16 cellular contexts compared by ENCODE assay signal in the genomic region with DNA sequence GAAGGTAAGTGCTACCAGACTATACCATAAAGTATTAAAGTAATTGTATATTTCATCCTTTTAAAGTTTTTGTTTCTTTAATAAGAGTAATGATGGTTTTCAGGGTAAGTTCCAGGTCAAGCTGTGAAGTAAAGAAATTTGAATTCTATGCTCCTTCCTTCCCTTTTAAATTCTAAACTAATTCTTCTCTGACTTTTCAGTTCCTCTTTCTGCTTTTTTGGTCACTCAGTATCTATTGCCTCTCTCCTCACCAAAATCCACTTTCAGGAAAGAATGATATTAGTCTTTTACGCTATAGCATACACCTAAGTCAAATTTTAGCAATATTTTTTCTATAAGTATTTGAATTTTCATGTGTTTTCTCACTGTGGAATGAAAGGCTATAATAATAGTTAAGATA. TPM values are rescaled to one million over a fixed set of nuclear protein-coding genes. Genes with fewer than 3 reads are reported as not detected.
DNase-seq lines count a peak whose midpoint lies in the region; ATAC-seq, FAIRE-seq and TF ChIP-seq lines count a peak whose summit lies in the region.
"Had no signal": no experiment of that assay in that cellular context is flagged by ENCODE, and none has a peak within 500 bp of the region (broad histone marks: within the 10 kb centered on the region; RNA-seq: fewer than 3 reads in every experiment).

No MANE protein-coding gene starts in this region.

- H3K9me3 ChIP-seq in GM12878 (replicated peaks; ENCODE audit: control insufficient read depth, insufficient read depth, low read length) (no peaks in the 10 kb centered on the region), heart right ventricle (no peaks in the 10 kb centered on the region)
- H3K9me3 ChIP-seq: adrenal gland, left lung had no signal

- no peaks in the 10 kb centered on the region for H3K36me3 Mint-ChIP-seq in activated T-cell treated with anti-CD3 and anti-CD28 coated beads, Interleukin-2, amount 50 U/mL, for 72 hours (ENCODE audit: insufficient read depth in 2 of 2)

- H3K79me2 ChIP-seq in GM12878 (ENCODE audit: control insufficient read depth, insufficient read depth, low read length), result no peaks in the 10 kb centered on the region
- H3K79me2 ChIP-seq: hepatocyte had no signal

- H3K4me1 ChIP-seq in GM12878 (ENCODE audit: control insufficient read depth, insufficient read depth, low read length) (no peaks in the 10 kb centered on the region), heart right ventricle (no peaks in the 10 kb centered on the region)
- H3K4me1 ChIP-seq: adrenal gland had no signal

- no peaks in the 10 kb centered on the region for H3K4me1 Mint-ChIP-seq in activated T-cell treated with anti-CD3 and anti-CD28 coated beads, Interleukin-2, amount 50 U/mL, for 72 hours (ENCODE audit: low read depth)

- TF ChIP-seq CTCF in GM12878 (IDR thresholded peaks at IDR 0.05 in 2 of 3, conservative IDR thresholded peaks at IDR 0.05 in 1 of 3; ENCODE audit: control insufficient read depth in 2 of 3, extremely low read depth in 1 of 3, insufficient read depth in 1 of 3, low read depth in 3 of 3, low read length in 3 of 3) (no peak), heart right ventricle (IDR thresholded peaks at IDR 0.05) (no peak), lower leg skin (IDR thresholded peaks at IDR 0.05) (no peak)

- no peak for TF ChIP-seq RAD21 in GM12878 (IDR thresholded peaks at IDR 0.05; ENCODE audit: insufficient read depth, low read depth, low read length)

- no peak overlapping the region for H2AFZ ChIP-seq in GM12878 (ENCODE audit: control insufficient read depth, low read depth, low read length)
- H2AFZ ChIP-seq: hepatocyte had no signal

- RAD21 ChIA-PET in GM12878 (lab: Charles Lee; ENCODE audit: unreplicated experiment), result no interaction called here

- CTCF ChIA-PET in GM12878 (lab: Yijun Ruan, JAX), result no interaction called here

- TF ChIP-seq POLR2A in GM12878 (IDR thresholded peaks at IDR 0.05; ENCODE audit: low read depth, low read length) (no peak), lower leg skin (IDR thresholded peaks at IDR 0.05) (no peak)

- H3K36me3 ChIP-seq in GM12878 (ENCODE audit: control insufficient read depth in 2 of 2, insufficient read depth in 2 of 2, low read length in 1 of 2) (no peaks in the 10 kb centered on the region), heart right ventricle (no peaks in the 10 kb centered on the region)
- H3K36me3 ChIP-seq: adrenal gland, left lung had no signal

- peaks cover 10% of the 10 kb centered on the region for H3K27me3 Mint-ChIP-seq in activated T-cell treated with anti-CD3 and anti-CD28 coated beads, Interleukin-2, amount 50 U/mL, for 72 hours (ENCODE audit: low read depth)

- WGBS in GM12878 (ENCODE audit: insufficient coverage, insufficient replicate concordance, low lambda C conversion rate, missing lambda C conversion rate), result 0% methylated on average over 1 of the region's 1 CpG
- 85 to 90% methylated on average over 1 of the region's 1 CpG for WGBS in heart right ventricle, 2 donors
- 81 to 84% methylated on average over 1 of the region's 1 CpG for WGBS in lower leg skin, 2 donors

- DNase-seq in GM12878 (ENCODE audit: low read depth, low spot score) (no peak), heart right ventricle (no peak), lower leg skin (ENCODE audit: low spot score in 2 of 2) (no peak)
- no peak for DNase-seq in activated T-cell treated with anti-CD3 and anti-CD28 coated beads, Interleukin-2, amount 50 U/mL, for 72 hours
- DNase-seq: adrenal gland, C1 segment of cervical spinal cord, EL, left lung, NCI-H1105 had no signal

- no peak for FAIRE-seq in GM12878 (lab: Jason Lieb, UNC)

- ATAC-seq in GM18907 (IDR thresholded peaks at IDR 0.05; ENCODE audit: unreplicated experiment), result peak; percentile 84
- ATAC-seq in GM21786 (IDR thresholded peaks at IDR 0.05; ENCODE audit: unreplicated experiment), result peak; percentile 69
- peak; percentile 50 for ATAC-seq in HG03457 (IDR thresholded peaks at IDR 0.05; ENCODE audit: unreplicated experiment)
- ATAC-seq in GM12878, result peak; percentile 74
- ATAC-seq in heart right ventricle, result no peak
- no peak for ATAC-seq in activated T-cell treated with anti-CD3 and anti-CD28 coated beads, Interleukin-2, amount 50 U/mL, for 72 hours (replicated peaks in 1 of 2)
- ATAC-seq: left lung, Right ventricle myocardium inferior had no signal

- no peak overlapping the region for H3K4me2 ChIP-seq in GM12878 (ENCODE audit: control insufficient read depth, insufficient read depth)
- H3K4me2 ChIP-seq: hepatocyte had no signal

- intact Hi-C loops in GM12878 (cut with micrococcal nuclease; ENCODE audit: unreplicated experiment) (no loop called here), heart right ventricle (cut with DNase I) (no loop called here), lower leg skin (cut with DNase I; ENCODE audit: low total_unique reads) (no loop called here)

- H3K27ac ChIP-seq in GM12878 (ENCODE audit: control insufficient read depth, insufficient read depth) (no peak overlapping the region), heart right ventricle (no peak overlapping the region)
- H3K27ac ChIP-seq: adrenal gland, hepatocyte had no signal

- no peak overlapping the region for H3K27ac Mint-ChIP-seq in activated T-cell treated with anti-CD3 and anti-CD28 coated beads, Interleukin-2, amount 50 U/mL, for 72 hours

- H3K27me3 ChIP-seq in GM12878 (replicated peaks in 1 of 2; ENCODE audit: control insufficient read depth in 2 of 2, insufficient read depth in 2 of 2, low read length in 1 of 2) (no peaks in the 10 kb centered on the region; a peak in 1 of 4 replicates), heart right ventricle (peaks cover 0 to 4% (median 0%) of the 10 kb centered on the region in 7 donors)
- H3K27me3 ChIP-seq: adrenal gland, hepatocyte, left lung had no signal

- in situ Hi-C loops in GM12878 (cut with MboI), result no loop called here

- H3K4me3 ChIP-seq in GM12878, result no peak overlapping the region
- H3K4me3 ChIP-seq in heart right ventricle, result no peak overlapping the region
- no peak overlapping the region for H3K4me3 ChIP-seq in lower leg skin (ENCODE audit: low read depth, poor library complexity, severe bottlenecking)
- H3K4me3 ChIP-seq: adrenal gland, hepatocyte, left lung had no signal

- H4K20me1 ChIP-seq in GM12878 (ENCODE audit: control insufficient read depth, insufficient read depth), result no peaks in the 10 kb centered on the region

- no peak for TF ChIP-seq EP300 in GM12878 (IDR thresholded peaks at IDR 0.05; ENCODE audit: borderline replicate concordance in 1 of 2, control insufficient read depth in 1 of 2, low read depth in 2 of 2, low read length in 2 of 2)

- SMC1A ChIA-PET in GM12878 (lab: Charles Lee; ENCODE audit: uncharacterized antibody, unreplicated experiment), result no interaction called here

- no peaks in the 10 kb centered on the region for H3K9me3 Mint-ChIP-seq in activated T-cell treated with anti-CD3 and anti-CD28 coated beads, Interleukin-2, amount 50 U/mL, for 72 hours

- no TSS peak for BruUV-seq in GM12878 (replicated peaks; lab: Mats Ljungman, UMichigan)

- no peak overlapping the region for H3K9ac ChIP-seq in GM12878 (ENCODE audit: control insufficient read depth, insufficient read depth, low read length)

- POLR2A ChIA-PET in GM12878 (lab: Charles Lee), result no interaction called here

- no peak overlapping the region for H3K4me3 Mint-ChIP-seq in activated T-cell treated with anti-CD3 and anti-CD28 coated beads, Interleukin-2, amount 50 U/mL, for 72 hours

RNA-seq across cellular contexts. Expression of a gene that starts 8.2 kb away (rescaled TPM):
- not detected in 2 replicates for total RNA-seq in GM12878 (2013; cell fraction: nucleolus; rRNA removed)
- total RNA-seq in GM12878 (2014; rRNA removed), result not detected in 2 replicates
- total RNA-seq in GM12878 (2014; rRNA removed; fragmentation: Illumina TruSeq; extraction: Trizol), result not detected in 2 replicates
- not detected in 2 replicates for total RNA-seq in GM12878 (2021)
- not detected for polyA plus RNA-seq in GM12878 (2011; ENCODE audit: low read depth)
- polyA plus RNA-seq in GM12878 (2011; rRNA removed), result 0.01 TPM in 1 of 2 replicates, not detected in the other
- polyA plus RNA-seq in GM12878 (2011; cell fraction: cytosol; rRNA removed), result not detected in 2 replicates
- 0.09 TPM in 1 of 2 replicates, not detected in the other for polyA plus RNA-seq in GM12878 (2011; cell fraction: nucleus; rRNA removed)
- not detected in 2 replicates for polyA plus RNA-seq in GM12878 (2012)
- not detected in 2 replicates for polyA plus RNA-seq in GM12878 (2014; fragmentation: Illumina TruSeq; extraction: Trizol)
- not detected for polyA plus RNA-seq in GM12878 (2014; fragmentation: Nextera tagmentation; extraction: Ambion mirVana)
- not detected in 2 replicates for polyA plus RNA-seq in GM12878 (2014; rRNA removed)
- polyA plus RNA-seq in GM12878 (2016; fragmentation: Nextera tagmentation; extraction: Ambion mirVana), result not detected
- not detected in 2 replicates for polyA minus RNA-seq in GM12878 (2011; rRNA and poly(A)+ RNA removed)
- polyA minus RNA-seq in GM12878 (2011; cell fraction: cytosol; rRNA and poly(A)+ RNA removed), result not detected in 2 replicates
- polyA minus RNA-seq in GM12878 (2011; cell fraction: nucleus; rRNA and poly(A)+ RNA removed), result not detected in 2 replicates
- 1 to 10 TPM in 1 of 10 donors, under 1 TPM in 2, not detected in 7; 0.15 to 1.4 (median 0.28) TPM for total RNA-seq in heart right ventricle
- under 1 TPM in 1 of 2 donors, not detected in 1; 0.13 TPM for polyA plus RNA-seq in heart right ventricle
- total RNA-seq in lower leg skin, result 1 to 10 TPM in 1 of 4 donors, under 1 TPM in 1, not detected in 2; 0.15 to 1.1 TPM
- total RNA-seq in activated T-cell treated with anti-CD3 and anti-CD28 coated beads, Interleukin-2, amount 50 U/mL, for 72 hours, result not detected
- total RNA-seq: chondrocyte, Right ventricle myocardium inferior had no signal
- polyA plus RNA-seq: hepatocyte, neural cell had no signal

RNA-seq across cellular contexts. Expression of a gene that starts 11.0 kb away (rescaled TPM):
- total RNA-seq in GM12878 (2013; cell fraction: nucleolus; rRNA removed), result not detected in 2 replicates
- total RNA-seq in GM12878 (2014; rRNA removed), result not detected in 2 replicates
- not detected in 2 replicates for total RNA-seq in GM12878 (2014; rRNA removed; fragmentation: Illumina TruSeq; extraction: Trizol)
- not detected in 2 replicates for total RNA-seq in GM12878 (2021)
- polyA plus RNA-seq in GM12878 (2011; ENCODE audit: low read depth), result not detected
- not detected in 2 replicates for polyA plus RNA-seq in GM12878 (2011; rRNA removed)
- polyA plus RNA-seq in GM12878 (2011; cell fraction: cytosol; rRNA removed), result not detected in 2 replicates
- polyA plus RNA-seq in GM12878 (2011; cell fraction: nucleus; rRNA removed), result not detected in 2 replicates
- not detected in 2 replicates for polyA plus RNA-seq in GM12878 (2012)
- not detected in 2 replicates for polyA plus RNA-seq in GM12878 (2014; fragmentation: Illumina TruSeq; extraction: Trizol)
- not detected for polyA plus RNA-seq in GM12878 (2014; fragmentation: Nextera tagmentation; extraction: Ambion mirVana)
- not detected in 2 replicates for polyA plus RNA-seq in GM12878 (2014; rRNA removed)
- not detected for polyA plus RNA-seq in GM12878 (2016; fragmentation: Nextera tagmentation; extraction: Ambion mirVana)
- not detected in 2 replicates for polyA minus RNA-seq in GM12878 (2011; rRNA and poly(A)+ RNA removed)
- polyA minus RNA-seq in GM12878 (2011; cell fraction: cytosol; rRNA and poly(A)+ RNA removed), result not detected in 2 replicates
- not detected in 2 replicates for polyA minus RNA-seq in GM12878 (2011; cell fraction: nucleus; rRNA and poly(A)+ RNA removed)
- not detected for total RNA-seq in heart right ventricle
- not detected for polyA plus RNA-seq in heart right ventricle
- 1 to 10 TPM in 1 of 4 donors, under 1 TPM in 3; 0.20 to 1.7 (median 0.26) TPM for total RNA-seq in lower leg skin
- total RNA-seq in activated T-cell treated with anti-CD3 and anti-CD28 coated beads, Interleukin-2, amount 50 U/mL, for 72 hours, result not detected
- total RNA-seq: adrenal gland, chondrocyte, hepatocyte, left lung, Right ventricle myocardium inferior had no signal
- polyA plus RNA-seq: adrenal gland, hepatocyte, neural cell had no signal

Comparison
In these comparisons a context has a peak if more than half of its experiments do, and no peak if none do; other contexts are left out.
1. ATAC-seq: peak in GM18907 (single experiment), GM21786 (single experiment), HG03457 (single experiment) and GM12878 (single experiment); none in heart right ventricle (0 of 8) and activated T-cell treated with anti-CD3 and anti-CD28 coated beads, Interleukin-2, amount 50 U/mL, for 72 hours (0 of 2).